ENCODE assay signal across 18 cellular contexts in genomic region chr3:32313169-32313568, GRCh38.
DNase-seq lines count a peak whose midpoint lies in the region; ATAC-seq, FAIRE-seq and TF ChIP-seq lines count a peak whose summit lies in the region.
"Had no signal": no experiment of that assay in that cellular context is flagged by ENCODE, and none has a peak within 500 bp of the region (broad histone marks: within the 10 kb centered on the region; RNA-seq: fewer than 3 reads in every experiment).

No MANE protein-coding gene starts in this region.

- H3K36me3 ChIP-seq in GM23338 (ENCODE audit: insufficient read depth) (no peaks in the 10 kb centered on the region), H1 (ENCODE audit: control insufficient read depth in 2 of 4, insufficient read depth in 4 of 4, low read length in 3 of 4) (no peaks in the 10 kb centered on the region)
- H3K36me3 ChIP-seq: upper lobe of right lung had no signal

- 0 out of 2 replicates have a peak overlapping the region, but pooled peaks have one; percentile 62 for H2BK15ac ChIP-seq in H1 (ENCODE audit: low read length)

- no peak overlapping the region for H2BK20ac ChIP-seq in H1 (ENCODE audit: low read length)

- H3K27ac ChIP-seq in GM23338 (ENCODE audit: low read depth) (peak overlapping the region; percentile 56; the same call in 1 of the 2 replicates), H1 (ENCODE audit: low read depth, low read length) (no peak overlapping the region)
- H3K27ac ChIP-seq: C4-2B, upper lobe of right lung had no signal

- H3K56ac ChIP-seq in H1 (replicated peaks; ENCODE audit: insufficient read length, low read depth, low read length), result no peak overlapping the region

- H3K79me2 ChIP-seq in GM23338 (replicated peaks; ENCODE audit: insufficient read depth) (no peaks in the 10 kb centered on the region), H1 (ENCODE audit: control insufficient read depth in 1 of 2, insufficient read depth in 2 of 2, low read length in 2 of 2) (no peaks in the 10 kb centered on the region)

- no peak overlapping the region for H3K23ac ChIP-seq in H1 (ENCODE audit: insufficient read length)

- H3K14ac ChIP-seq in H1 (ENCODE audit: insufficient read length), result no peak overlapping the region

- H3K79me1 ChIP-seq in H1 (ENCODE audit: low read depth, low read length), result no peaks in the 10 kb centered on the region; the same call in 1 of the 2 replicates

- H3K18ac ChIP-seq in H1 (ENCODE audit: extremely low read depth, low read length), result no peak overlapping the region

- H3K9ac ChIP-seq in H1 (replicated peaks in 1 of 4; ENCODE audit: extremely low read depth in 1 of 4, low read depth in 3 of 4, low read length in 3 of 4), result no peak overlapping the region

- H3K23me2 ChIP-seq in H1 (ENCODE audit: low read depth, low read length), result no peaks in the 10 kb centered on the region

- TF ChIP-seq EP300 in H1 (IDR thresholded peaks at IDR 0.05; ENCODE audit: borderline replicate concordance in 1 of 2, low read depth in 2 of 2, low read length in 2 of 2), result no peak

- H4K20me1 ChIP-seq in GM23338 (replicated peaks; ENCODE audit: insufficient read depth) (no peaks in the 10 kb centered on the region), H1 (replicated peaks in 1 of 2; ENCODE audit: control insufficient read depth in 1 of 2, insufficient read depth in 2 of 2, low read length in 2 of 2) (no peaks in the 10 kb centered on the region)

- H2AK5ac ChIP-seq in H1 (ENCODE audit: low read depth, low read length), result no peak overlapping the region

- no peak overlapping the region for H3K4me3 ChIP-seq in GM23338
- H3K4me3 ChIP-seq in H1 (ENCODE audit: extremely low read depth in 1 of 4, insufficient read depth in 2 of 4, low read depth in 3 of 4, low read length in 4 of 4), result no peak overlapping the region
- H3K4me3 ChIP-seq: body of pancreas, upper lobe of right lung had no signal

- no peaks in the 10 kb centered on the region for H3K9me3 ChIP-seq in H1 (ENCODE audit: insufficient read depth in 2 of 2, low read depth in 1 of 2, low read length in 1 of 2)
- H3K9me3 ChIP-seq: body of pancreas, upper lobe of right lung had no signal

- H3K4me1 ChIP-seq in GM23338 (ENCODE audit: insufficient read depth) (peaks cover 25% of the 10 kb centered on the region), H1 (replicated peaks in 1 of 4; ENCODE audit: control insufficient read depth in 3 of 4, insufficient read depth in 4 of 4, low read length in 3 of 4) (peaks cover 0 to 14% (median 4%) of the 10 kb centered on the region in 4 experiments; a peak in 6 of 7 replicates)
- H3K4me1 ChIP-seq: upper lobe of right lung had no signal

- H3K9me2 ChIP-seq in GM23338 (ENCODE audit: insufficient read depth), result no peaks in the 10 kb centered on the region

- H3F3A ChIP-seq in GM23338 (replicated peaks; ENCODE audit: low read depth), result no peaks in the 10 kb centered on the region

- H2BK12ac ChIP-seq in H1 (ENCODE audit: low read depth, low read length), result no peak overlapping the region

- FAIRE-seq in H1 (lab: Jason Lieb, UNC), result no peak

- peaks cover 3% of the 10 kb centered on the region for H3K36me3 Mint-ChIP-seq in activated naive CD4-positive, alpha-beta T cell treated with anti-CD3 and anti-CD28 coated beads, Interleukin-2, amount 50 U/mL, for 24 hours
- H3K36me3 Mint-ChIP-seq in GM23338 (ENCODE audit: low read depth) (no peaks in the 10 kb centered on the region), type B pancreatic cell (peaks cover 10% of the 10 kb centered on the region)

- CTCF ChIA-PET in H1 (lab: Charles Lee; ENCODE audit: partially characterized antibody), result interaction anchor here (0.8 to 5.1 kb wide), 10 partner anchors 9 to 164 kb away, joined by 3 to 28 read pairs (median 4); no protein-coding TSS in a partner anchor

- no peak overlapping the region for H3K4ac ChIP-seq in H1 (replicated peaks; ENCODE audit: insufficient read length, low read depth, low read length)

- WGBS in H1 (ENCODE audit: extremely low coverage in 1 of 2, insufficient coverage in 1 of 2, insufficient read length in 1 of 2, insufficient replicate concordance in 2 of 2, low coverage in 1 of 2, low lambda C conversion rate in 2 of 2, missing lambda C conversion rate in 1 of 2), 2 experiments, result 97% methylated on average over 6 of the region's 6 CpGs; no CpG with 5 or more reads in 1 of the 2 experiments

- H3K27me3 ChIP-seq in GM23338 (ENCODE audit: insufficient read depth), result no peaks in the 10 kb centered on the region
- H3K27me3 ChIP-seq in H1 (replicated peaks in 1 of 4; ENCODE audit: control insufficient read depth in 3 of 4, extremely low read depth in 1 of 4, insufficient read depth in 3 of 4, low read length in 3 of 4), result no peaks in the 10 kb centered on the region
- H3K27me3 ChIP-seq: body of pancreas, upper lobe of right lung had no signal

- POLR2A ChIA-PET in H1 (lab: Charles Lee; ENCODE audit: partially characterized antibody), result interaction anchor here (1.4 kb wide), 1 partner anchor 9 kb away, joined by 3 read pairs; no protein-coding TSS in a partner anchor

- TF ChIP-seq POLR2A in H1 (IDR thresholded peaks at IDR 0.05; ENCODE audit: control extremely low read depth in 1 of 2, low read depth in 2 of 2, low read length in 2 of 2), result no peak

- no peaks in the 10 kb centered on the region for H3K9me3 Mint-ChIP-seq in activated naive CD4-positive, alpha-beta T cell treated with anti-CD3 and anti-CD28 coated beads, Interleukin-2, amount 50 U/mL, for 24 hours
- H3K9me3 Mint-ChIP-seq in GM23338 (no peaks in the 10 kb centered on the region), type B pancreatic cell (peaks cover 4% of the 10 kb centered on the region)
- H3K9me3 Mint-ChIP-seq: HFFc6 had no signal

- H3K27me3 Mint-ChIP-seq in activated naive CD4-positive, alpha-beta T cell treated with anti-CD3 and anti-CD28 coated beads, Interleukin-2, amount 50 U/mL, for 24 hours, result no peaks in the 10 kb centered on the region
- H3K27me3 Mint-ChIP-seq in GM23338 (ENCODE audit: insufficient read depth, low read depth, poor library complexity) (peaks cover 3% of the 10 kb centered on the region), type B pancreatic cell (peaks cover 4% of the 10 kb centered on the region)

- TF ChIP-seq CTCF in GM23338 (conservative IDR thresholded peaks at IDR 0.05; ENCODE audit: low read depth in 2 of 2) (no peak), H1 (IDR thresholded peaks at IDR 0.05; ENCODE audit: control extremely low read depth in 1 of 3, insufficient read depth in 1 of 3, low read depth in 1 of 3, low read length in 3 of 3) (no peak), type B pancreatic cell (conservative IDR thresholded peaks at IDR 0.05) (no peak)

- H3K4me1 Mint-ChIP-seq in activated naive CD4-positive, alpha-beta T cell treated with anti-CD3 and anti-CD28 coated beads, Interleukin-2, amount 50 U/mL, for 24 hours, result peaks cover 35% of the 10 kb centered on the region
- peaks cover 27% of the 10 kb centered on the region for H3K4me1 Mint-ChIP-seq in GM23338
- peaks cover 33% of the 10 kb centered on the region for H3K4me1 Mint-ChIP-seq in type B pancreatic cell (ENCODE audit: unreplicated experiment)

- no peak overlapping the region for H3K4me3 Mint-ChIP-seq in activated naive CD4-positive, alpha-beta T cell treated with anti-CD3 and anti-CD28 coated beads, Interleukin-2, amount 50 U/mL, for 24 hours
- H3K4me3 Mint-ChIP-seq in GM23338, result no peak overlapping the region
- H3K4me3 Mint-ChIP-seq in type B pancreatic cell, result no peak overlapping the region
- H3K4me3 Mint-ChIP-seq: HFFc6 had no signal

- TF ChIP-seq RAD21 in H1 (IDR thresholded peaks at IDR 0.05 in 1 of 2, conservative IDR thresholded peaks at IDR 0.05 in 1 of 2; ENCODE audit: low read depth in 2 of 2, low read length in 2 of 2), result 0 out of 4 replicates have a peak, but pooled peaks of 1 of the 2 experiments have one; percentile 13

- H4K5ac ChIP-seq in H1 (ENCODE audit: insufficient read length, low read depth, low read length), result no peak overlapping the region

- H2BK5ac ChIP-seq in H1 (ENCODE audit: low read depth, low read length), result no peak overlapping the region

- no peak overlapping the region for H4K8ac ChIP-seq in H1 (ENCODE audit: extremely low read depth, insufficient read depth, low read length)

- DNase-seq in activated naive CD4-positive, alpha-beta T cell (lab: John Stamatoyannopoulos, UW), result no peak
- DNase-seq in GM23338 (ENCODE audit: low spot score), result no peak
- DNase-seq in H1 (ENCODE audit: low read depth in 1 of 2, low spot score in 2 of 2), result no peak
- no peak for DNase-seq in type B pancreatic cell (ENCODE audit: extremely low spot score, unreplicated experiment)
- no peak for DNase-seq in EL
- DNase-seq: activated CD8-positive, alpha-beta memory T cell treated with anti-CD3 and anti-CD28 coated beads, Interleukin-2, amount 50 U/mL, for 48 hours; body of pancreas; HFFc6; KG1; left ventricle myocardium superior; NCI-H1436; NCI-H2107; NCI-H446; NCI-H82; upper lobe of right lung had no signal

- peak overlapping the region; percentile 17 for H3K27ac Mint-ChIP-seq in activated naive CD4-positive, alpha-beta T cell treated with anti-CD3 and anti-CD28 coated beads, Interleukin-2, amount 50 U/mL, for 24 hours
- peak overlapping the region; percentile 13; the same call in 1 of the 2 replicates for H3K27ac Mint-ChIP-seq in GM23338
- H3K27ac Mint-ChIP-seq in type B pancreatic cell, result peak overlapping the region; percentile 20
- H3K27ac Mint-ChIP-seq: HFFc6 had no signal

- H2AFZ ChIP-seq in GM23338 (no peak overlapping the region), H1 (ENCODE audit: low read length) (no peak overlapping the region)

- no peak overlapping the region for H4K91ac ChIP-seq in H1 (replicated peaks; ENCODE audit: insufficient read length, low read length)

- no peak overlapping the region for H2BK120ac ChIP-seq in H1 (replicated peaks; ENCODE audit: low read depth, low read length)

- ATAC-seq in GM23338, result peak; percentile 56; the same call in 2 of the 3 replicates
- ATAC-seq in GM19023 (IDR thresholded peaks at IDR 0.05; ENCODE audit: unreplicated experiment), result no peak

- H3K4me2 ChIP-seq in GM23338 (no peak overlapping the region), H1 (ENCODE audit: insufficient read depth in 1 of 2, low read depth in 2 of 2, low read length in 2 of 2) (no peak overlapping the region)

TF ChIP-seq in GM23338, 12 proteins besides CTCF, POLR2A, EP300 and RAD21 (continues in another document):
- TF ChIP-seq EZH2phosphoT487 (IDR thresholded peaks at IDR 0.05; ENCODE audit: unreplicated experiment), result no peak

TF ChIP-seq in H1, 55 proteins besides CTCF, POLR2A, EP300 and RAD21 (continues in another document):
- no peak for TF ChIP-seq SAP30 (IDR thresholded peaks at IDR 0.05; ENCODE audit: insufficient read depth, insufficient replicate concordance, low read length)
- no peak for TF ChIP-seq CREB1 (IDR thresholded peaks at IDR 0.05)
- TF ChIP-seq KDM4A (IDR thresholded peaks at IDR 0.05; ENCODE audit: low read depth, low read length, severe bottlenecking), result no peak
- no peak for TF ChIP-seq CBX5 (IDR thresholded peaks at IDR 0.05; ENCODE audit: low read depth, low read length)
